In the genomic region with DNA sequence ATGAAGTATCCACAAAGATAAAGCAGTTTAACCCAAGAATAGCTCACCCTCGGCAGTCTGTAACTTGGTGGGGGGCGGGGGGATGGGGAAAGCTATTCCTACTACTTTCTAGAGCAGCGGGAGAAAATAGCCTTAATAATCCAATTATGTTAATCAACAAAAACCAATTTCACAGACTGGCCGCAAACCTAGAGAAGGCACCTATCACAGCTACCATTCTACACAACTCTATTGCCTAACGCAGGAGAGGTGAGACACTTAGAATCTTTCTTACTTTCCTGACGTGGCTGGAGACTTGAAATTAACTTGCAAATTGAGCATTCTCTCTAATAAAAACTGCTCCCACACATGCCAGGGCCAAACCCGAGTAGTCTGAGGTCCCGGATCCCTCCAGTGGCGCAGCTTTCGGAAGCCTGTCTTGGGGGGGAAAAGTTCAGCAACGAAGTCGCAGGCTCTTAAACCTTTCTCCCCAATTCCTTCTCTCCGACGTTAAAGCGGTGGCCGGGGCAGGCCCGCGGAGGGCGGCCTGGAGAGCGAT, we compare ENCODE assay signal across 8 cellular contexts. TPM values are rescaled to one million over a fixed set of nuclear protein-coding genes. Genes with fewer than 3 reads are reported as not detected.
DNase-seq lines count a peak whose midpoint lies in the region; ATAC-seq and TF ChIP-seq lines count a peak whose summit lies in the region.

No MANE protein-coding gene starts in this region.

- H3K4me1 Mint-ChIP-seq in activated T-helper 2 cell treated with anti-CD3 and anti-CD28 coated beads, Interferon-gamma antibody, Interleukin-2, Interleukin-4, amounts not matched to agents 10 μg/mL and 5 μg/mL and 100 μg/mL, durations not matched to agents 14 hours and 24 hours and 36 hours (ENCODE audit: low read depth): peaks cover 25% of the 10 kb centered on the region

- no peaks in the 10 kb centered on the region for H3K27me3 Mint-ChIP-seq in activated T-helper 2 cell treated with anti-CD3 and anti-CD28 coated beads, Interferon-gamma antibody, Interleukin-2, Interleukin-4, amounts not matched to agents 10 μg/mL and 5 μg/mL and 100 μg/mL, durations not matched to agents 14 hours and 24 hours and 36 hours (ENCODE audit: low read depth)

- H3K36me3 Mint-ChIP-seq in activated T-helper 2 cell treated with anti-CD3 and anti-CD28 coated beads, Interferon-gamma antibody, Interleukin-2, Interleukin-4, amounts not matched to agents 10 μg/mL and 5 μg/mL and 100 μg/mL, durations not matched to agents 14 hours and 24 hours and 36 hours (ENCODE audit: low read depth): peaks cover 27% of the 10 kb centered on the region

- DNase-seq in GM10266 (ENCODE audit: extremely low spot score) (peak; percentile 28), islet precursor cell (peak; percentile 46), NCI-H1694 treated with DMSO at 0.1 percent for 48 hours (lab: John Stamatoyannopoulos, UW) (no peak)
- no peak for DNase-seq in activated T-helper 2 cell treated with anti-CD3 and anti-CD28 coated beads, Interferon-gamma antibody, Interleukin-2, Interleukin-4, amounts not matched to agents 10 μg/mL and 5 μg/mL and 100 μg/mL, durations not matched to agents 14 hours and 24 hours and 36 hours (ENCODE audit: low spot score)
- no peak for DNase-seq in stimulated activated naive CD4-positive, alpha-beta T cell treated with Interleukin-2 at 50 U/mL for 16 hours (lab: John Stamatoyannopoulos, UW)

- H3K9me3 Mint-ChIP-seq in activated T-helper 2 cell treated with anti-CD3 and anti-CD28 coated beads, Interferon-gamma antibody, Interleukin-2, Interleukin-4, amounts not matched to agents 10 μg/mL and 5 μg/mL and 100 μg/mL, durations not matched to agents 14 hours and 24 hours and 36 hours: no peaks in the 10 kb centered on the region

- peak overlapping the region; percentile 87 for H3K4me3 Mint-ChIP-seq in activated T-helper 2 cell treated with anti-CD3 and anti-CD28 coated beads, Interferon-gamma antibody, Interleukin-2, Interleukin-4, amounts not matched to agents 10 μg/mL and 5 μg/mL and 100 μg/mL, durations not matched to agents 14 hours and 24 hours and 36 hours (ENCODE audit: low read depth)

- TF ChIP-seq CTCF in GM10266 (IDR thresholded peaks at IDR 0.05; ENCODE audit: control insufficient read depth, insufficient read depth, low read depth, missing control alignments): no peak

- H3K27ac Mint-ChIP-seq in activated T-helper 2 cell treated with anti-CD3 and anti-CD28 coated beads, Interferon-gamma antibody, Interleukin-2, Interleukin-4, amounts not matched to agents 10 μg/mL and 5 μg/mL and 100 μg/mL, durations not matched to agents 14 hours and 24 hours and 36 hours: peak overlapping the region; percentile 70

- ATAC-seq in HG02970 (IDR thresholded peaks at IDR 0.05; ENCODE audit: low FRiP score, unreplicated experiment) (peak; percentile 6), HG02798 (IDR thresholded peaks at IDR 0.05; ENCODE audit: poor library complexity, unreplicated experiment) (no peak)

- intact Hi-C loops in activated T-helper 2 cell treated with anti-CD3 and anti-CD28 coated beads, Interferon-gamma antibody, Interleukin-2, Interleukin-4, amounts not matched to agents 10 μg/mL and 5 μg/mL and 100 μg/mL, durations not matched to agents 14 hours and 24 hours and 36 hours (cut with micrococcal nuclease): loop anchor here (1.0 to 5.0 kb wide), 4 partner anchors 34 to 586 kb away; a partner anchor contains a TSS

- peak overlapping the region; percentile 44 for H3K27ac ChIP-seq in temporal lobe (ENCODE audit: low read depth, low read length)

RNA-seq across cellular contexts. Expression of a gene that starts 0.8 kb away (rescaled TPM):
- 33.5 and 43.0 TPM in 2 replicates for total RNA-seq in activated T-helper 2 cell treated with anti-CD3 and anti-CD28 coated beads, Interferon-gamma antibody, Interleukin-2, Interleukin-4, amounts not matched to agents 10 μg/mL and 5 μg/mL and 100 μg/mL, durations not matched to agents 14 hours and 24 hours and 36 hours
- total RNA-seq in temporal lobe: 22.1 TPM

RNA-seq across cellular contexts. Expression of a gene that starts 0.9 kb away (rescaled TPM):
- total RNA-seq in activated T-helper 2 cell treated with anti-CD3 and anti-CD28 coated beads, Interferon-gamma antibody, Interleukin-2, Interleukin-4, amounts not matched to agents 10 μg/mL and 5 μg/mL and 100 μg/mL, durations not matched to agents 14 hours and 24 hours and 36 hours: 17.3 and 18.4 TPM in 2 replicates
- total RNA-seq in temporal lobe: 48.4 TPM

RNA-seq across cellular contexts. Expression of a gene that starts 33.4 kb away (rescaled TPM):
- total RNA-seq in activated T-helper 2 cell treated with anti-CD3 and anti-CD28 coated beads, Interferon-gamma antibody, Interleukin-2, Interleukin-4, amounts not matched to agents 10 μg/mL and 5 μg/mL and 100 μg/mL, durations not matched to agents 14 hours and 24 hours and 36 hours: 75.9 and 78.3 TPM in 2 replicates
- total RNA-seq in temporal lobe: 28.0 TPM

RNA-seq across cellular contexts. Expression of a gene that starts 34.5 kb away (rescaled TPM):
- 50.6 and 55.4 TPM in 2 replicates for total RNA-seq in activated T-helper 2 cell treated with anti-CD3 and anti-CD28 coated beads, Interferon-gamma antibody, Interleukin-2, Interleukin-4, amounts not matched to agents 10 μg/mL and 5 μg/mL and 100 μg/mL, durations not matched to agents 14 hours and 24 hours and 36 hours
- total RNA-seq in temporal lobe: 49.7 TPM

Comparison
In these comparisons a context has a peak if more than half of its experiments do, and no peak if none do; other contexts are left out.
1. DNase-seq: peak in GM10266 (single experiment) and islet precursor cell (single experiment); none in activated T-helper 2 cell treated with anti-CD3 and anti-CD28 coated beads, Interferon-gamma antibody, Interleukin-2, Interleukin-4, amounts not matched to agents 10 μg/mL and 5 μg/mL and 100 μg/mL, durations not matched to agents 14 hours and 24 hours and 36 hours (single experiment), stimulated activated naive CD4-positive, alpha-beta T cell treated with Interleukin-2 at 50 U/mL for 16 hours (single experiment) and NCI-H1694 treated with DMSO at 0.1 percent for 48 hours (single experiment).